Comparison of ENCODE assay signal across 2 cellular contexts in the genomic region with DNA sequence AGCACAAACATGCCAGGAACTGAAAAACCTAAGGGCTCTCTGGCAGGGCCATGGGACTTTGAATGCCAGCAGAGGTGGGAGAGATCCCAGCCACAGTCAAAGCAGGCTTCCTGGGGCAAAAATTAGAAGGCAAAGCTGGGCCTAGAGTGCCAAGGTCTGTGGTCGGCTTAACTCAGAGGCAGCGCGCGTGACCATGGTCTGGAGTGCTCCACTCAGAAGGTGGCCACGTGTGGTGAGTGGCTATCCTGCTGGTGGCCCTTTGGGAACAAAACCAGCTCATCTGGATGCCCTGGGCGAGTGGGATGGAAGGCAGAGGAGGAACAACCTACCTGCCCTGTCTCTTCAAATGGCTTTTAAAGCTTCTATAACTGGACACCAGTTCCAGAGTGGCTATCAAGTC.
TF ChIP-seq lines count a peak whose summit lies in the region.

No MANE protein-coding gene starts in this region.

TF ChIP-seq in liver, 16 proteins besides CTCF, POLR2A, EP300 and RAD21:
- no peak for TF ChIP-seq MAX (IDR thresholded peaks at IDR 0.05)
- no peak for TF ChIP-seq EGR1 (IDR thresholded peaks at IDR 0.05; ENCODE audit: low read depth in 2 of 2)
- TF ChIP-seq RXRA (IDR thresholded peaks at IDR 0.05): no peak
- no peak for TF ChIP-seq HNF4A (conservative IDR thresholded peaks at IDR 0.05)
- no peak for TF ChIP-seq GABPA (IDR thresholded peaks at IDR 0.05 in 1 of 2, conservative IDR thresholded peaks at IDR 0.05 in 1 of 2)
- no peak for TF ChIP-seq TAF1 (conservative IDR thresholded peaks at IDR 0.05)
- TF ChIP-seq REST (IDR thresholded peaks at IDR 0.05): no peak
- no peak for TF ChIP-seq YY1 (IDR thresholded peaks at IDR 0.05)
- no peak for TF ChIP-seq FOXA1 (IDR thresholded peaks at IDR 0.05)
- TF ChIP-seq JUND (IDR thresholded peaks at IDR 0.05): no peak
- no peak for TF ChIP-seq FOXA2 (IDR thresholded peaks at IDR 0.05)
- no peak for TF ChIP-seq ATF3 (IDR thresholded peaks at IDR 0.05)
- TF ChIP-seq ZBTB33 (IDR thresholded peaks at IDR 0.05): no peak
- TF ChIP-seq HNF4G (IDR thresholded peaks at IDR 0.05): no peak
- TF ChIP-seq NR2F2 (IDR thresholded peaks at IDR 0.05): no peak
- no peak for TF ChIP-seq SP1 (IDR thresholded peaks at IDR 0.05)

TF ChIP-seq in HepG2, 621 proteins besides CTCF, POLR2A, EP300 and RAD21:
- TF ChIP-seq ZFP82 (CRISPR knock-in tag; IDR thresholded peaks at IDR 0.05; ENCODE audit: borderline replicate concordance): no peak
- TF ChIP-seq KDM5A (IDR thresholded peaks at IDR 0.05; ENCODE audit: borderline replicate concordance, low read length): no peak
- no peak for TF ChIP-seq PHF21A (CRISPR knock-in tag; IDR thresholded peaks at IDR 0.05)
- no peak for TF ChIP-seq SYNCRIP (IDR thresholded peaks at IDR 0.05; ENCODE audit: insufficient read depth, low read depth, low read length)
- TF ChIP-seq ZNF598 (CRISPR knock-in tag; IDR thresholded peaks at IDR 0.05; ENCODE audit: borderline replicate concordance): no peak
- TF ChIP-seq ZNF616 (CRISPR knock-in tag; IDR thresholded peaks at IDR 0.05; ENCODE audit: low read depth): no peak
- no peak for TF ChIP-seq ZBTB37 (CRISPR knock-in tag; IDR thresholded peaks at IDR 0.05)
- TF ChIP-seq SKIL (CRISPR knock-in tag; IDR thresholded peaks at IDR 0.05; ENCODE audit: borderline replicate concordance): no peak
- TF ChIP-seq ZFP41 (CRISPR knock-in tag; IDR thresholded peaks at IDR 0.05; ENCODE audit: borderline replicate concordance): no peak
- no peak for TF ChIP-seq NCOA2 (CRISPR knock-in tag; IDR thresholded peaks at IDR 0.05)
- TF ChIP-seq HDAC2 (CRISPR knock-in tag; IDR thresholded peaks at IDR 0.05): no peak
- no peak for TF ChIP-seq MTF2 (CRISPR knock-in tag; IDR thresholded peaks at IDR 0.05; ENCODE audit: borderline replicate concordance)
- TF ChIP-seq, protein P1, sequence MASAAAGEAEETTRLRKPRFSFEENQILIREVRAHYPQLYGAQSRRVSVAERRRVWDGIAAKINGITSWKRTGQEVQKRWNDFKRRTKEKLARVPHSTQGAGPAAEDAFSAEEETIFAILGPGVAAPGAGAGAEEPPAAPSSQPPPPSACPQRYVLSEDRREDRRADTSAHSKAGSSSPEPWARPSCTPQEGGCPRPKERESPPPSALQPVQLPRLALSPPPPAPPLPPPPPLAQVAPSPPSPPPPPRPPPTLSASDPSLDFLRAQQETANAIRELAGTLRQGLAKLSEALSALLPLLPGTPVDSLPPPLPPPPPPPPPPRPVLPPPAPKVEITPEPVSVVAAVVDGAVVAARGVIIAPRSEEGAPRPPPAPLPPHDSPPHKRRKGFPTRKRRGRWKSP (CRISPR knock-in tag; IDR thresholded peaks at IDR 0.05): no peak
- no peak for TF ChIP-seq GATAD2A (CRISPR knock-in tag; IDR thresholded peaks at IDR 0.05)
- no peak for TF ChIP-seq GTF3A (CRISPR knock-in tag; conservative IDR thresholded peaks at IDR 0.05)
- TF ChIP-seq RFX3 (CRISPR knock-in tag; IDR thresholded peaks at IDR 0.05): no peak
